1 cellular context compared by ENCODE assay signal in genomic region chr5:164345173-164345572, GRCh38.
TF ChIP-seq lines count a peak whose summit lies in the region.

No MANE protein-coding gene starts in this region.

TF ChIP-seq in GM23338, 12 proteins besides CTCF, POLR2A, EP300 and RAD21 (continued from another document):
- TF ChIP-seq ETS1 (IDR thresholded peaks at IDR 0.05) (no peak), REST (IDR thresholded peaks at IDR 0.05; ENCODE audit: unreplicated experiment) (no peak), CREB1 (CRISPR knock-in tag; IDR thresholded peaks at IDR 0.05; ENCODE audit: low read depth) (no peak), EZH2 (IDR thresholded peaks at IDR 0.05; ENCODE audit: low read depth, unreplicated experiment) (no peak), NANOG (IDR thresholded peaks at IDR 0.05; ENCODE audit: borderline replicate concordance) (no peak)
